1 cellular context compared by ENCODE assay signal in the genomic region with DNA sequence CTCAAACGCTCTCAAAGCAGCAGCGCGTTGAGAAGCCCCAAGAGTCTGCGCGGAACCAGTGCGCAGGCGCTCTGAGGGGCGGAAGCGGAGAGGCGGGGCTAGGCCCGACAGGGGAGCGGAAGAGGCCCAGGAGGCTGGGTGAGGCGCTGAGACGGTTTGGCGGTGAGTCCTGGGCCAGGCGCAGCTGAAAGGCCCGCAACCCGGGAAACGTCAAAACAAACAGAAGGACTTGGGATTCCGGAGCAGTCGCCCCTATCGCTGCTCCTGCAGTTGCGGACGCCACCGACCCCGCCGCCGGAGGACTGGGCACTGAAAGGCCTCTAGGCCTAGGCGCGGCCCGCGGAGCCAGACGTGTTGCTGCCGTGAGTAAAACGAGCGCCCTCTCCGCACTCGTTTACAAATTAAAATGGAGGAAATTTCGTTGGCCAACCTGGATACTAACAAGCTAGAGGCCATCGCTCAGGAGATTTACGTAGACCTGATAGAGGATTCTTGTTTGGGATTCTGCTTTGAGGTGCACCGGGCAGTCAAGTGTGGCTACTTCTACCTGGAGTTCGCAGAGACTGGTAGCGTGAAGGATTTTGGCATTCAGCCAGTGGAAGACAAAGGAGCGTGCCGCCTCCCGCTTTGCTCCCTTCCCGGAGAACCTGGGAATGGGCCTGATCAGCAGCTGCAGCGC.
TF ChIP-seq lines count a peak whose summit lies in the region.

A gene with protein sequence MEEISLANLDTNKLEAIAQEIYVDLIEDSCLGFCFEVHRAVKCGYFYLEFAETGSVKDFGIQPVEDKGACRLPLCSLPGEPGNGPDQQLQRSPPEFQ (plus strand): TSS at position 129 of the 679 bp plus-strand sequence. CDS start 278 bp downstream, at position 407.

TF ChIP-seq in HepG2, 621 proteins besides CTCF, POLR2A, EP300 and RAD21 (continued from another document and continues in another):
- TF ChIP-seq, protein P1, sequence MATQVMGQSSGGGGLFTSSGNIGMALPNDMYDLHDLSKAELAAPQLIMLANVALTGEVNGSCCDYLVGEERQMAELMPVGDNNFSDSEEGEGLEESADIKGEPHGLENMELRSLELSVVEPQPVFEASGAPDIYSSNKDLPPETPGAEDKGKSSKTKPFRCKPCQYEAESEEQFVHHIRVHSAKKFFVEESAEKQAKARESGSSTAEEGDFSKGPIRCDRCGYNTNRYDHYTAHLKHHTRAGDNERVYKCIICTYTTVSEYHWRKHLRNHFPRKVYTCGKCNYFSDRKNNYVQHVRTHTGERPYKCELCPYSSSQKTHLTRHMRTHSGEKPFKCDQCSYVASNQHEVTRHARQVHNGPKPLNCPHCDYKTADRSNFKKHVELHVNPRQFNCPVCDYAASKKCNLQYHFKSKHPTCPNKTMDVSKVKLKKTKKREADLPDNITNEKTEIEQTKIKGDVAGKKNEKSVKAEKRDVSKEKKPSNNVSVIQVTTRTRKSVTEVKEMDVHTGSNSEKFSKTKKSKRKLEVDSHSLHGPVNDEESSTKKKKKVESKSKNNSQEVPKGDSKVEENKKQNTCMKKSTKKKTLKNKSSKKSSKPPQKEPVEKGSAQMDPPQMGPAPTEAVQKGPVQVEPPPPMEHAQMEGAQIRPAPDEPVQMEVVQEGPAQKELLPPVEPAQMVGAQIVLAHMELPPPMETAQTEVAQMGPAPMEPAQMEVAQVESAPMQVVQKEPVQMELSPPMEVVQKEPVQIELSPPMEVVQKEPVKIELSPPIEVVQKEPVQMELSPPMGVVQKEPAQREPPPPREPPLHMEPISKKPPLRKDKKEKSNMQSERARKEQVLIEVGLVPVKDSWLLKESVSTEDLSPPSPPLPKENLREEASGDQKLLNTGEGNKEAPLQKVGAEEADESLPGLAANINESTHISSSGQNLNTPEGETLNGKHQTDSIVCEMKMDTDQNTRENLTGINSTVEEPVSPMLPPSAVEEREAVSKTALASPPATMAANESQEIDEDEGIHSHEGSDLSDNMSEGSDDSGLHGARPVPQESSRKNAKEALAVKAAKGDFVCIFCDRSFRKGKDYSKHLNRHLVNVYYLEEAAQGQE (IDR thresholded peaks at IDR 0.05; ENCODE audit: borderline replicate concordance in 1 of 2, low read depth in 1 of 2, low read length in 2 of 2) = no peak
- TF ChIP-seq SATB2 (CRISPR knock-in tag; IDR thresholded peaks at IDR 0.05) (peak; percentile 37; the same call in 1 of the 2 replicates), SALL2 (CRISPR knock-in tag; IDR thresholded peaks at IDR 0.05) (no peak; the same call in 1 of the 2 replicates), IKZF1 (IDR thresholded peaks at IDR 0.05) (no peak), NCOA1 (CRISPR knock-in tag; IDR thresholded peaks at IDR 0.05) (peak; percentile 84; the same call in 1 of the 2 replicates), HNRNPLL (IDR thresholded peaks at IDR 0.05; ENCODE audit: low read depth, low read length, poor library complexity, severe bottlenecking) (peak; percentile 84), ZZZ3 (CRISPR knock-in tag; IDR thresholded peaks at IDR 0.05; ENCODE audit: borderline replicate concordance) (peak; percentile 95; the same call in 1 of the 2 replicates), TBX3 (IDR thresholded peaks at IDR 0.05; ENCODE audit: borderline replicate concordance) (no peak), SIX4 (CRISPR knock-in tag; IDR thresholded peaks at IDR 0.05) (0 out of 2 replicates have a peak, but pooled peaks have one; percentile 44), BCL6 (CRISPR knock-in tag; IDR thresholded peaks at IDR 0.05) (no peak), ZNF674 (CRISPR knock-in tag; IDR thresholded peaks at IDR 0.05; ENCODE audit: low read depth) (no peak), ISL2 (CRISPR knock-in tag; IDR thresholded peaks at IDR 0.05) (0 out of 2 replicates have a peak, but pooled peaks have one; percentile 31), RARG (CRISPR knock-in tag; IDR thresholded peaks at IDR 0.05; ENCODE audit: low read depth) (no peak), ZNF383 (CRISPR knock-in tag; IDR thresholded peaks at IDR 0.05; ENCODE audit: borderline replicate concordance) (no peak), SRSF4 (IDR thresholded peaks at IDR 0.05; ENCODE audit: low read depth, low read length, poor library complexity, severe bottlenecking) (no peak), NONO (IDR thresholded peaks at IDR 0.05) (no peak), NONO (CRISPR knock-in tag; conservative IDR thresholded peaks at IDR 0.05) (peak; percentile 48; the same call in 1 of the 2 replicates), NBN (conservative IDR thresholded peaks at IDR 0.05) (no peak), HOXA9 (CRISPR knock-in tag; IDR thresholded peaks at IDR 0.05; ENCODE audit: borderline replicate concordance) (no peak), DNMT3B (CRISPR knock-in tag; conservative IDR thresholded peaks at IDR 0.05) (0 out of 2 replicates have a peak, but pooled peaks have one; percentile 65), ZNF766 (CRISPR knock-in tag; IDR thresholded peaks at IDR 0.05; ENCODE audit: borderline replicate concordance) (no peak), RBAK (CRISPR knock-in tag; IDR thresholded peaks at IDR 0.05) (no peak)
- TF ChIP-seq, protein P2, sequence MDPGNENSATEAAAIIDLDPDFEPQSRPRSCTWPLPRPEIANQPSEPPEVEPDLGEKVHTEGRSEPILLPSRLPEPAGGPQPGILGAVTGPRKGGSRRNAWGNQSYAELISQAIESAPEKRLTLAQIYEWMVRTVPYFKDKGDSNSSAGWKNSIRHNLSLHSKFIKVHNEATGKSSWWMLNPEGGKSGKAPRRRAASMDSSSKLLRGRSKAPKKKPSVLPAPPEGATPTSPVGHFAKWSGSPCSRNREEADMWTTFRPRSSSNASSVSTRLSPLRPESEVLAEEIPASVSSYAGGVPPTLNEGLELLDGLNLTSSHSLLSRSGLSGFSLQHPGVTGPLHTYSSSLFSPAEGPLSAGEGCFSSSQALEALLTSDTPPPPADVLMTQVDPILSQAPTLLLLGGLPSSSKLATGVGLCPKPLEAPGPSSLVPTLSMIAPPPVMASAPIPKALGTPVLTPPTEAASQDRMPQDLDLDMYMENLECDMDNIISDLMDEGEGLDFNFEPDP (CRISPR knock-in tag; conservative IDR thresholded peaks at IDR 0.05) = no peak
- TF ChIP-seq, protein P3, sequence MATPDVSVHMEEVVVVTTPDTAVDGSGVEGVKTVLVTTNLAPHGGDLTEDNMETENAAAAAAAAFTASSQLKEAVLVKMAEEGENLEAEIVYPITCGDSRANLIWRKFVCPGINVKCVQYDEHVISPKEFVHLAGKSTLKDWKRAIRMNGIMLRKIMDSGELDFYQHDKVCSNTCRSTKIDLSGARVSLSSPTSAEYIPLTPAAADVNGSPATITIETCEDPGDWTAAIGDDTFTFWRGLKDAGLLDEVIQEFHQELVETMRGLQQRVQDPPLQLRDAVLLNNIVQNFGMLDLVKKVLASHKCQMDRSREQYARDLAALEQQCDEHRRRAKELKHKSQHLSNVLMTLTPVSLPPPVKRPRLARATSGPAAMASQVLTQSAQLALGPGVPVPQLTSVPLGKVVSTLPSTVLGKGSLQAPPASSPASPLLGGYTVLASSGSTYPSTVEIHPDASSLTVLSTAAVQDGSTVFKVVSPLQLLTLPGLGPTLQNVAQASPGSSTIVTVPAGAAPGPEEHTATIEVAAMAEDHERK (CRISPR knock-in tag; IDR thresholded peaks at IDR 0.05; ENCODE audit: low read depth) = no peak
- TF ChIP-seq, protein P4, sequence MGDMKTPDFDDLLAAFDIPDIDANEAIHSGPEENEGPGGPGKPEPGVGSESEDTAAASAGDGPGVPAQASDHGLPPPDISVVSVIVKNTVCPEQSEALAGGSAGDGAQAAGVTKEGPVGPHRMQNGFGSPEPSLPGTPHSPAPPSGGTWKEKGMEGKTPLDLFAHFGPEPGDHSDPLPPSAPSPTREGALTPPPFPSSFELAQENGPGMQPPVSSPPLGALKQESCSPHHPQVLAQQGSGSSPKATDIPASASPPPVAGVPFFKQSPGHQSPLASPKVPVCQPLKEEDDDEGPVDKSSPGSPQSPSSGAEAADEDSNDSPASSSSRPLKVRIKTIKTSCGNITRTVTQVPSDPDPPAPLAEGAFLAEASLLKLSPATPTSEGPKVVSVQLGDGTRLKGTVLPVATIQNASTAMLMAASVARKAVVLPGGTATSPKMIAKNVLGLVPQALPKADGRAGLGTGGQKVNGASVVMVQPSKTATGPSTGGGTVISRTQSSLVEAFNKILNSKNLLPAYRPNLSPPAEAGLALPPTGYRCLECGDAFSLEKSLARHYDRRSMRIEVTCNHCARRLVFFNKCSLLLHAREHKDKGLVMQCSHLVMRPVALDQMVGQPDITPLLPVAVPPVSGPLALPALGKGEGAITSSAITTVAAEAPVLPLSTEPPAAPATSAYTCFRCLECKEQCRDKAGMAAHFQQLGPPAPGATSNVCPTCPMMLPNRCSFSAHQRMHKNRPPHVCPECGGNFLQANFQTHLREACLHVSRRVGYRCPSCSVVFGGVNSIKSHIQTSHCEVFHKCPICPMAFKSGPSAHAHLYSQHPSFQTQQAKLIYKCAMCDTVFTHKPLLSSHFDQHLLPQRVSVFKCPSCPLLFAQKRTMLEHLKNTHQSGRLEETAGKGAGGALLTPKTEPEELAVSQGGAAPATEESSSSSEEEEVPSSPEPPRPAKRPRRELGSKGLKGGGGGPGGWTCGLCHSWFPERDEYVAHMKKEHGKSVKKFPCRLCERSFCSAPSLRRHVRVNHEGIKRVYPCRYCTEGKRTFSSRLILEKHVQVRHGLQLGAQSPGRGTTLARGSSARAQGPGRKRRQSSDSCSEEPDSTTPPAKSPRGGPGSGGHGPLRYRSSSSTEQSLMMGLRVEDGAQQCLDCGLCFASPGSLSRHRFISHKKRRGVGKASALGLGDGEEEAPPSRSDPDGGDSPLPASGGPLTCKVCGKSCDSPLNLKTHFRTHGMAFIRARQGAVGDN (CRISPR knock-in tag; IDR thresholded peaks at IDR 0.05) = peak; percentile 95
- TF ChIP-seq, protein P5, sequence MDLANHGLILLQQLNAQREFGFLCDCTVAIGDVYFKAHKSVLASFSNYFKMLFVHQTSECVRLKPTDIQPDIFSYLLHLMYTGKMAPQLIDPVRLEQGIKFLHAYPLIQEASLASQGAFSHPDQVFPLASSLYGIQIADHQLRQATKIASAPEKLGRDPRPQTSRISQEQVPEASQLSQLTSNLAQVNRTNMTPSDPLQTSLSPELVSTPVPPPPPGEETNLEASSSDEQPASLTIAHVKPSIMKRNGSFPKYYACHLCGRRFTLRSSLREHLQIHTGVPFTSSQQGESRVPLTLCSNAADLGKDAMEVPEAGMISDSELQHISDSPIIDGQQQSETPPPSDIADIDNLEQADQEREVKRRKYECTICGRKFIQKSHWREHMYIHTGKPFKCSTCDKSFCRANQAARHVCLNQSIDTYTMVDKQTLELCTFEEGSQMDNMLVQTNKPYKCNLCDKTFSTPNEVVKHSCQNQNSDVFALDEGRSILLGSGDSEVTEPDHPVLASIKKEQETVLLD (CRISPR knock-in tag; IDR thresholded peaks at IDR 0.05; ENCODE audit: low read depth) = 0 out of 2 replicates have a peak, but pooled peaks have one; percentile 34
- TF ChIP-seq, protein P6, sequence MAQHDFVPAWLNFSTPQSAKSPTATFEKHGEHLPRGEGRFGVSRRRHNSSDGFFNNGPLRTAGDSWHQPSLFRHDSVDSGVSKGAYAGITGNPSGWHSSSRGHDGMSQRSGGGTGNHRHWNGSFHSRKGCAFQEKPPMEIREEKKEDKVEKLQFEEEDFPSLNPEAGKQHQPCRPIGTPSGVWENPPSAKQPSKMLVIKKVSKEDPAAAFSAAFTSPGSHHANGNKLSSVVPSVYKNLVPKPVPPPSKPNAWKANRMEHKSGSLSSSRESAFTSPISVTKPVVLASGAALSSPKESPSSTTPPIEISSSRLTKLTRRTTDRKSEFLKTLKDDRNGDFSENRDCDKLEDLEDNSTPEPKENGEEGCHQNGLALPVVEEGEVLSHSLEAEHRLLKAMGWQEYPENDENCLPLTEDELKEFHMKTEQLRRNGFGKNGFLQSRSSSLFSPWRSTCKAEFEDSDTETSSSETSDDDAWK (CRISPR knock-in tag; IDR thresholded peaks at IDR 0.05) = no peak
- TF ChIP-seq, protein P7, sequence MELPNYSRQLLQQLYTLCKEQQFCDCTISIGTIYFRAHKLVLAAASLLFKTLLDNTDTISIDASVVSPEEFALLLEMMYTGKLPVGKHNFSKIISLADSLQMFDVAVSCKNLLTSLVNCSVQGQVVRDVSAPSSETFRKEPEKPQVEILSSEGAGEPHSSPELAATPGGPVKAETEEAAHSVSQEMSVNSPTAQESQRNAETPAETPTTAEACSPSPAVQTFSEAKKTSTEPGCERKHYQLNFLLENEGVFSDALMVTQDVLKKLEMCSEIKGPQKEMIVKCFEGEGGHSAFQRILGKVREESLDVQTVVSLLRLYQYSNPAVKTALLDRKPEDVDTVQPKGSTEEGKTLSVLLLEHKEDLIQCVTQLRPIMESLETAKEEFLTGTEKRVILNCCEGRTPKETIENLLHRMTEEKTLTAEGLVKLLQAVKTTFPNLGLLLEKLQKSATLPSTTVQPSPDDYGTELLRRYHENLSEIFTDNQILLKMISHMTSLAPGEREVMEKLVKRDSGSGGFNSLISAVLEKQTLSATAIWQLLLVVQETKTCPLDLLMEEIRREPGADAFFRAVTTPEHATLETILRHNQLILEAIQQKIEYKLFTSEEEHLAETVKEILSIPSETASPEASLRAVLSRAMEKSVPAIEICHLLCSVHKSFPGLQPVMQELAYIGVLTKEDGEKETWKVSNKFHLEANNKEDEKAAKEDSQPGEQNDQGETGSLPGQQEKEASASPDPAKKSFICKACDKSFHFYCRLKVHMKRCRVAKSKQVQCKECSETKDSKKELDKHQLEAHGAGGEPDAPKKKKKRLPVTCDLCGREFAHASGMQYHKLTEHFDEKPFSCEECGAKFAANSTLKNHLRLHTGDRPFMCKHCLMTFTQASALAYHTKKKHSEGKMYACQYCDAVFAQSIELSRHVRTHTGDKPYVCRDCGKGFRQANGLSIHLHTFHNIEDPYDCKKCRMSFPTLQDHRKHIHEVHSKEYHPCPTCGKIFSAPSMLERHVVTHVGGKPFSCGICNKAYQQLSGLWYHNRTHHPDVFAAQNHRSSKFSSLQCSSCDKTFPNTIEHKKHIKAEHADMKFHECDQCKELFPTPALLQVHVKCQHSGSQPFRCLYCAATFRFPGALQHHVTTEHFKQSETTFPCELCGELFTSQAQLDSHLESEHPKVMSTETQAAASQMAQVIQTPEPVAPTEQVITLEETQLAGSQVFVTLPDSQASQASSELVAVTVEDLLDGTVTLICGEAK (IDR thresholded peaks at IDR 0.05) = no peak
- TF ChIP-seq, protein P7 (CRISPR knock-in tag; IDR thresholded peaks at IDR 0.05) = peak; percentile 87
